In the genomic region with DNA sequence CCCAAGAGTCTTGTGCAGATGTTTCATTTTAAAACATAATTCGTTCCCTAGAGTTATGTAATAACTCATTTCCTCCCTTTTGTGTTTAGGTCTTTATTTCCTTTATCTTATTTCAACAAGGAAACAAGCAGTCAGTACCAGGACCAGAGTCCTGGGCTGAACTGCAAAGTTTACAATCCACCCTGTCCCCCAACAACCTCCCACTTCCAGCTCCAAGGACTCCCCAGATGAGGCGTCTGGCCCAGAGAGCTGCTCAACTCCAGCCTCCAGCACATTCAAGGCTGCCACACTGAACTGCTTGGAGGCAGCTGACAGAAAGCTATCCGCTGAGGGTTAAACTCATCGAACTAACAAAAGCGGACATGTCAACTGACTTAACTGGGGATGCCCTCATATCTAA, we compare ENCODE assay signal across 10 cellular contexts. TPM values are rescaled to one million over a fixed set of nuclear protein-coding genes. Genes with fewer than 3 reads are reported as not detected.
A peak's percentile ranks its signal among the peaks of the same experiment; 100 is the strongest.
DNase-seq lines count a peak whose midpoint lies in the region; ATAC-seq, FAIRE-seq and TF ChIP-seq lines count a peak whose summit lies in the region.
"Had no signal": no experiment of that assay in that cellular context is flagged by ENCODE, and none has a peak within 500 bp of the region (broad histone marks: within the 10 kb centered on the region; RNA-seq: fewer than 3 reads in every experiment).

No MANE protein-coding gene starts in this region.

- no peaks in the 10 kb centered on the region for H3K9me3 Mint-ChIP-seq in activated T-helper 17 cell treated with anti-CD3 and anti-CD28 coated beads, Interleukin-2, amount 50 U/mL, for 72 hours

- DNase-seq in HL-60 (ENCODE audit: low read depth in 1 of 2, low spot score in 1 of 2) (no peak), fibroblast of pulmonary artery (ENCODE audit: low read depth) (peak; percentile 53), small intestine (no peak), SHP77 (lab: John Stamatoyannopoulos, UW) (no peak)
- DNase-seq: NCI-H510A treated with DMSO at 0.1 percent for 48 hours; stimulated activated CD4-positive, alpha-beta T cell treated with anti-CD3 and anti-CD28 coated beads, Interleukin-15, amount 100 ng/mL, for 24 hours had no signal

- H3K27ac Mint-ChIP-seq in activated T-helper 17 cell treated with anti-CD3 and anti-CD28 coated beads, Interleukin-2, amount 50 U/mL, for 72 hours, result peak overlapping the region; percentile 71

- peak overlapping the region; percentile 12; the same call in 1 of the 2 replicates for H3K27ac ChIP-seq in HL-60 (replicated peaks)
- peak overlapping the region in 13 of 21 experiments; percentile 6 to 79 (median 36) for H3K27ac ChIP-seq in skin epidermis
- peak overlapping the region in 1 of 2 donors; percentile 25 for H3K27ac ChIP-seq in small intestine (ENCODE audit: low read depth in 1 of 2, low read length in 1 of 2)

- no peak for TF ChIP-seq CTCF in HL-60 (IDR thresholded peaks at IDR 0.05; ENCODE audit: insufficient read depth, low read length)
- no peak for TF ChIP-seq CTCF in fibroblast of pulmonary artery (IDR thresholded peaks at IDR 0.05; ENCODE audit: low read length, missing control alignments)

- H3K27me3 Mint-ChIP-seq in activated T-helper 17 cell treated with anti-CD3 and anti-CD28 coated beads, Interleukin-2, amount 50 U/mL, for 72 hours, result no peaks in the 10 kb centered on the region

- WGBS in small intestine, 3 donors, result 43 to 53% (median 46%) methylated on average over 5 of the region's 5 CpGs

- peaks cover 25% of the 10 kb centered on the region for H3K4me1 Mint-ChIP-seq in activated T-helper 17 cell treated with anti-CD3 and anti-CD28 coated beads, Interleukin-2, amount 50 U/mL, for 72 hours

- H3K27me3 ChIP-seq in HL-60 (ENCODE audit: insufficient read depth, poor library complexity, severe bottlenecking), result no peaks in the 10 kb centered on the region
- no peaks in the 10 kb centered on the region for H3K27me3 ChIP-seq in small intestine (ENCODE audit: control insufficient read depth in 2 of 2, insufficient read depth in 2 of 2, low read length in 2 of 2)
- H3K27me3 ChIP-seq: SJSA1 had no signal

- H3K4me3 Mint-ChIP-seq in activated T-helper 17 cell treated with anti-CD3 and anti-CD28 coated beads, Interleukin-2, amount 50 U/mL, for 72 hours, result peak overlapping the region; percentile 14

- H3K9me3 ChIP-seq in small intestine (ENCODE audit: control insufficient read depth, low read depth), result no peaks in the 10 kb centered on the region
- H3K9me3 ChIP-seq: SJSA1 had no signal

- H3K36me3 ChIP-seq in small intestine (ENCODE audit: control insufficient read depth in 2 of 2, insufficient read depth in 2 of 2, low read length in 2 of 2), result no peaks in the 10 kb centered on the region

- H3K4me3 ChIP-seq in HL-60 (replicated peaks; ENCODE audit: insufficient read depth, low read length) (no peak overlapping the region), fibroblast of pulmonary artery (replicated peaks; ENCODE audit: low read depth, low read length) (peak overlapping the region; percentile 7), skin epidermis (no peak overlapping the region), small intestine (ENCODE audit: low read depth in 1 of 2, low read length in 2 of 2) (no peak overlapping the region)
- H3K4me3 ChIP-seq: SJSA1 had no signal

- H3K4me1 ChIP-seq in small intestine (ENCODE audit: control insufficient read depth in 2 of 2, insufficient read depth in 1 of 2, low read depth in 1 of 2, low read length in 1 of 2), result peaks cover 2 to 13% of the 10 kb centered on the region in 2 donors

- FAIRE-seq in small intestine (lab: Jason Lieb, UNC), result no peak

- H3K36me3 Mint-ChIP-seq in activated T-helper 17 cell treated with anti-CD3 and anti-CD28 coated beads, Interleukin-2, amount 50 U/mL, for 72 hours (ENCODE audit: low read depth), result peaks cover 92% of the 10 kb centered on the region

- no peak for ATAC-seq in activated T-helper 17 cell treated with anti-CD3 and anti-CD28 coated beads, Interleukin-2, amount 50 U/mL, for 72 hours (replicated peaks)
- ATAC-seq in HG02981 (IDR thresholded peaks at IDR 0.05; ENCODE audit: unreplicated experiment), result no peak

RNA-seq across cellular contexts. Expression of a gene that starts 4.5 kb away (rescaled TPM):
- 10 to 100 TPM; 70.0 to 72.4 TPM for total RNA-seq in activated T-helper 17 cell treated with anti-CD3 and anti-CD28 coated beads, Interleukin-2, amount 50 U/mL, for 72 hours
- 10 to 100 TPM; 23.5 to 37.4 (median 27.3) TPM for polyA plus RNA-seq in small intestine

RNA-seq across cellular contexts. Expression of a gene that starts 30.2 kb away (rescaled TPM):
- total RNA-seq in activated T-helper 17 cell treated with anti-CD3 and anti-CD28 coated beads, Interleukin-2, amount 50 U/mL, for 72 hours, result 1 to 10 TPM in 1 of 2 donors, under 1 TPM in 1; 0.45 to 1.1 TPM
- under 1 TPM in 1 of 3 donors, not detected in 2; 0.10 TPM for polyA plus RNA-seq in small intestine
- total RNA-seq: SJSA1 had no signal

RNA-seq across cellular contexts. Expression of a gene that starts 39.0 kb away (rescaled TPM):
- total RNA-seq in activated T-helper 17 cell treated with anti-CD3 and anti-CD28 coated beads, Interleukin-2, amount 50 U/mL, for 72 hours, result 10 to 100 TPM; 55.5 to 86.1 TPM
- polyA plus RNA-seq in small intestine, result 100 to 1,000 TPM in 2 of 3 donors, 10 to 100 TPM in 1; 70.0 to 136 (median 101) TPM

RNA-seq across cellular contexts. Expression of a gene that starts 56.5 kb away (rescaled TPM):
- 1 to 10 TPM in 1 of 2 donors, under 1 TPM in 1; 0.48 to 1.2 TPM for total RNA-seq in activated T-helper 17 cell treated with anti-CD3 and anti-CD28 coated beads, Interleukin-2, amount 50 U/mL, for 72 hours
- 1 to 10 TPM in 2 of 3 donors, under 1 TPM in 1; 0.89 to 4.1 (median 2.4) TPM for polyA plus RNA-seq in small intestine
